8 cellular contexts compared by ENCODE assay signal in the genomic region with DNA sequence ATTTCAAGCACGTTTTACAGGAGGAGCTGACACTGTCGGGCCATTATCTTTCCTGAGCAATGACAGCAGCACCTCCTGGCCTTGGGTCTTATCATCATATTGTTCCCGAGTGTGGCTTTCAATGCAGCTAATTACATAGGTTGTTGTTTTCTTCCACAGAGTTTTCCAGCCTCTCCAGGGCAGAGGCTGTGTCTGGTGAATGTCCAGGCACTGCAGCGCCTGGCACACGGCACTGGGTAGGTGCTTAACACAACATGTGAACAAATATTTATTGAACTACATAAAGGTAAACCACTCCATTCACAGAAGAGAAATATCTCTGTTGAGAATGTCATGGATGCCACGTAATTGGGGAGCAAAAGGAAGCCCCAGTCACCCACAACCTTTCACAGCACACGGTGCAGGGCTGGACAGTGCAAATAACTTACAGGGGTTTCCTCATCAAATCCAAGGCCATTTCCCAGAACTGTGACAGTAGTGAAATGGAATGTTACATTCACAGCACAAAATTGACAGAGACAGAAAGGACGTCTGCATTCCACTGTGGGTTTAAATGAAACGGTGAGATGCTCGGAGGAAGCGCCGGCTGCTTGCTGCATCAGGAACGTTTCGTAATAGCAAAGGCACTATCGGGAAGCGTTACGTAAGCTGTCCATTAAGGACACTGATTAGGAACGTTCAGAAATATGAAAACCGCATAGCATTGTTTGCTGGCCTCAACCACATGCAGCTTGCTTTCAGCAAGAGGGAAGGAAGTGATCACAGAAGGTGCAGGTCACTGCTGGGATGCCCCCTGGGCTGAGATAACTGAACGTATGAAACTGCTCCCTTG. TPM values are rescaled to one million over a fixed set of nuclear protein-coding genes. Genes with fewer than 3 reads are reported as not detected.
DNase-seq lines count a peak whose midpoint lies in the region; ATAC-seq and TF ChIP-seq lines count a peak whose summit lies in the region.

No MANE protein-coding gene starts in this region.

- no peaks in the 10 kb centered on the region for H3K27me3 ChIP-seq in effector memory CD4-positive, alpha-beta T cell (replicated peaks; ENCODE audit: control insufficient read depth, insufficient read depth, low read length, poor library complexity, severe bottlenecking)

- no peaks in the 10 kb centered on the region for H3K4me1 ChIP-seq in effector memory CD4-positive, alpha-beta T cell (ENCODE audit: control insufficient read depth, insufficient read depth, low read length, poor library complexity, severe bottlenecking)

- ATAC-seq in left lobe of liver: peak; percentile 58
- no peak for ATAC-seq in GM18511 (IDR thresholded peaks at IDR 0.05; ENCODE audit: unreplicated experiment)

- TF ChIP-seq RAD21 in Ishikawa (IDR thresholded peaks at IDR 0.05; ENCODE audit: low read depth): no peak

- H3K27ac ChIP-seq in effector memory CD4-positive, alpha-beta T cell (ENCODE audit: insufficient read depth, low read length, poor library complexity, severe bottlenecking): no peak overlapping the region

- no peak for TF ChIP-seq EP300 in Ishikawa (IDR thresholded peaks at IDR 0.05; ENCODE audit: borderline replicate concordance)

- no peak overlapping the region for H3K4me3 ChIP-seq in effector memory CD4-positive, alpha-beta T cell (ENCODE audit: insufficient read depth, low read depth, low read length, poor library complexity, severe bottlenecking)

- H3K9me3 ChIP-seq in effector memory CD4-positive, alpha-beta T cell (ENCODE audit: control insufficient read depth, low read length): no peaks in the 10 kb centered on the region

- DNase-seq in ACHN (peak; percentile 65), amniotic epithelial cell (ENCODE audit: low read depth) (peak; percentile 99), left lobe of liver (ENCODE audit: low spot score) (no peak)
- DNase-seq in activated CD8-positive, alpha-beta memory T cell treated with anti-CD3 and anti-CD28 coated beads, Interleukin-2, amount 50 U/mL, for 4 hours: no peak
- DNase-seq in activated CD4-positive, CD25-positive, alpha-beta regulatory T cell (lab: John Stamatoyannopoulos, UW): no peak
- DNase-seq in effector memory CD4-positive, alpha-beta T cell: no peak

- no peaks in the 10 kb centered on the region for H3K36me3 ChIP-seq in effector memory CD4-positive, alpha-beta T cell (ENCODE audit: control insufficient read depth, insufficient read depth, low read length)

- in situ Hi-C loops in ACHN (cut with HindIII; ENCODE audit: low pct_ligation_motif_present, low pct_unique_long_range_greater_than_20kb, low sequenced_read_pairs): no loop called here

TF ChIP-seq in Ishikawa, 13 proteins besides CTCF, POLR2A, EP300 and RAD21:
- TF ChIP-seq FOXM1 (IDR thresholded peaks at IDR 0.05; ENCODE audit: borderline replicate concordance, low read depth) (no peak), TAF1 (IDR thresholded peaks at IDR 0.05; ENCODE audit: low read depth) (no peak), NFIC (IDR thresholded peaks at IDR 0.05) (no peak), CEBPB (IDR thresholded peaks at IDR 0.05) (0 out of 2 replicates have a peak, but pooled peaks have one; percentile 30), TCF12 (IDR thresholded peaks at IDR 0.05; ENCODE audit: low read depth) (no peak), TEAD4 (IDR thresholded peaks at IDR 0.05) (no peak), EGR1 (IDR thresholded peaks at IDR 0.05) (no peak)
- TF ChIP-seq, protein P1, sequence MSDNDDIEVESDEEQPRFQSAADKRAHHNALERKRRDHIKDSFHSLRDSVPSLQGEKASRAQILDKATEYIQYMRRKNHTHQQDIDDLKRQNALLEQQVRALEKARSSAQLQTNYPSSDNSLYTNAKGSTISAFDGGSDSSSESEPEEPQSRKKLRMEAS (IDR thresholded peaks at IDR 0.05): no peak

RNA-seq across cellular contexts. Expression of a gene that starts 6.4 kb away (rescaled TPM):
- not detected for total RNA-seq in left lobe of liver

Comparison
In these comparisons a context has a peak if more than half of its experiments do, and no peak if none do; other contexts are left out.
1. DNase-seq: peak in ACHN (single experiment) and amniotic epithelial cell (single experiment); none in left lobe of liver (single experiment), activated CD8-positive, alpha-beta memory T cell treated with anti-CD3 and anti-CD28 coated beads, Interleukin-2, amount 50 U/mL, for 4 hours (single experiment), activated CD4-positive, CD25-positive, alpha-beta regulatory T cell (0 of 4) and effector memory CD4-positive, alpha-beta T cell (0 of 3).